Comparison of ENCODE assay signal across 17 cellular contexts in the genomic region with DNA sequence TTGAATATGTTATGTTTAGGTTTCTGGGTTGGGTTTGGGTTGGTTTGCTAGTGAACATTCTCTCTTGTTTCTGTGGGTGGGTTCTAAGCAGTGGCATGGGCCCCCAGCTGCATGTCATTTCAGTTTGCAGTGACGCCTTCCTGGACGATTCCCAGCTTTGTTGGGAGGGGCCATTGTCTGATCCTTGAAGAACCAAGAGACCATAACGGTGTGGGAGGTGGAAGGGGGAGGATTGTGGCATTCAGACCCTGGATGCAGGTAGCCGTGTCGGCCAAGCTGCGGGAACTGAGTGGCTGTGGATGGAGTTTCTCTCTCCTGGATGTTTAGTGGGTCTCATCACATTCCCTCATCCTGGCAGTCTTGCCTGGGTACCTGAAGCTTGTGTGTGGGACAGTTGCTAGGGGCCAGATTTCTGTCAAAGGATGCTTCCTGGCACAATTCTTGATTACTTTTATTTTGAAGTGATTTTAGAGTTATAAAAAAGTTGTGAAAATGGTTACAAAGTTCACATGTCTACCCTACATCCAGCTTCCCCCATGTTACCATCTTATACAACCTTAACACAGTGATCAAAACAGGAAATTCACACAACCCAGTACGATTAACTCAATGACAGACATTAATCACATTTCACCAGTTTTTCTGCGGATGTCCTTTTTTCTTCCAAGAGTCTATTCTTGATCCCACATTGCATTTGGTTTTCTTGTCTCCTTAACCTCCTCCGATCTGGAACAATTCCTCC.
DNase-seq lines count a peak whose midpoint lies in the region; ATAC-seq and TF ChIP-seq lines count a peak whose summit lies in the region.
"Had no signal": no experiment of that assay in that cellular context is flagged by ENCODE, and none has a peak within 500 bp of the region (broad histone marks: within the 10 kb centered on the region; RNA-seq: fewer than 3 reads in every experiment).

No MANE protein-coding gene starts in this region.

- H3K4me1 ChIP-seq in Caco-2, result no peaks in the 10 kb centered on the region; the same call in 1 of the 2 replicates
- H3K4me1 ChIP-seq in mesenchymal stem cell (ENCODE audit: control insufficient read depth, insufficient read depth, low read depth, low read length), result peaks cover 31% of the 10 kb centered on the region

- H3K18ac ChIP-seq in mesenchymal stem cell (ENCODE audit: low read depth in 1 of 2, low read length in 2 of 2), result no peak overlapping the region

- ATAC-seq in CD4-positive, alpha-beta T cell (ENCODE audit: poor library complexity), result no peak
- ATAC-seq in HG02642 (IDR thresholded peaks at IDR 0.05; ENCODE audit: poor library complexity, unreplicated experiment), result no peak
- ATAC-seq: K562 had no signal

- intact Hi-C loops in Caco-2 (cut with micrococcal nuclease; ENCODE audit: unreplicated experiment), result no loop called here
- intact Hi-C loops in CD4-positive, alpha-beta T cell (cut with DNase I, micrococcal nuclease), result no loop called here

- no peaks in the 10 kb centered on the region for H3K9me3 ChIP-seq in Caco-2
- H3K9me3 ChIP-seq in mesenchymal stem cell (ENCODE audit: control insufficient read depth, low read length), result peaks cover 6% of the 10 kb centered on the region
- H3K9me3 ChIP-seq in CD4-positive, alpha-beta T cell (ENCODE audit: control insufficient read depth, low read length), result no peaks in the 10 kb centered on the region

- H3K27me3 ChIP-seq in Caco-2 (replicated peaks; ENCODE audit: control insufficient read depth, insufficient read depth, low read length), result no peaks in the 10 kb centered on the region
- no peaks in the 10 kb centered on the region for H3K27me3 ChIP-seq in mesenchymal stem cell (ENCODE audit: control insufficient read depth in 1 of 2, insufficient read depth in 1 of 2, low read length in 2 of 2)
- H3K27me3 ChIP-seq in CD4-positive, alpha-beta T cell (ENCODE audit: control insufficient read depth, insufficient read depth, low read length), result no peaks in the 10 kb centered on the region

- H2BK12ac ChIP-seq in mesenchymal stem cell (ENCODE audit: low read length in 2 of 2), result no peak overlapping the region

- no peak overlapping the region for H3K14ac ChIP-seq in mesenchymal stem cell (ENCODE audit: low read length in 2 of 2)

- H3K36me3 ChIP-seq in Caco-2 (ENCODE audit: control insufficient read depth, insufficient read depth, low read length) (peaks cover 2% of the 10 kb centered on the region; the same call in 1 of the 2 replicates), mesenchymal stem cell (ENCODE audit: control insufficient read depth in 1 of 2, insufficient read depth in 2 of 2, low read depth in 1 of 2, low read length in 2 of 2) (peaks cover 11 to 12% of the 10 kb centered on the region in 2 experiments)

- H3K4me2 ChIP-seq in mesenchymal stem cell (ENCODE audit: low read length, poor library complexity, severe bottlenecking), result no peak overlapping the region
- H3K4me2 ChIP-seq: PC-9 had no signal

- H3K9me3 Mint-ChIP-seq in Caco-2 (ENCODE audit: unreplicated experiment) (peaks cover 9% of the 10 kb centered on the region), IgD-negative memory B cell (peaks cover 0 to 6% (median 2%) of the 10 kb centered on the region in 3 donors), chondrocyte (ENCODE audit: low read depth) (peaks cover 9% of the 10 kb centered on the region)
- no peaks in the 10 kb centered on the region for H3K9me3 Mint-ChIP-seq in CD4-positive, alpha-beta T cell
- H3K9me3 Mint-ChIP-seq: CD4-positive, alpha-beta memory T cell had no signal

- H3K4me3 Mint-ChIP-seq in Caco-2 (ENCODE audit: unreplicated experiment), result no peak overlapping the region
- H3K4me3 Mint-ChIP-seq in IgD-negative memory B cell, result no peak overlapping the region
- no peak overlapping the region for H3K4me3 Mint-ChIP-seq in chondrocyte (ENCODE audit: unreplicated experiment)
- H3K4me3 Mint-ChIP-seq in CD4-positive, alpha-beta T cell, result no peak overlapping the region
- H3K4me3 Mint-ChIP-seq: CD4-positive, alpha-beta memory T cell had no signal

- H2AFZ ChIP-seq in mesenchymal stem cell (ENCODE audit: low read depth, low read length), result no peak overlapping the region
- H2AFZ ChIP-seq: PC-9 had no signal

- H2BK5ac ChIP-seq in mesenchymal stem cell (ENCODE audit: low read depth, low read length, poor library complexity, severe bottlenecking), result no peak overlapping the region

- H3K27me3 Mint-ChIP-seq in Caco-2 (ENCODE audit: insufficient read depth, unreplicated experiment) (no peaks in the 10 kb centered on the region), IgD-negative memory B cell (no peaks in the 10 kb centered on the region), chondrocyte (ENCODE audit: low read depth) (no peaks in the 10 kb centered on the region)
- no peaks in the 10 kb centered on the region for H3K27me3 Mint-ChIP-seq in CD4-positive, alpha-beta T cell
- H3K27me3 Mint-ChIP-seq: CD4-positive, alpha-beta memory T cell had no signal

- H3K27ac ChIP-seq in mesenchymal stem cell (ENCODE audit: low read length, poor library complexity, severe bottlenecking), result peak overlapping the region; percentile 99
- H3K27ac ChIP-seq in CD4-positive, alpha-beta T cell (ENCODE audit: low read depth, low read length), result no peak overlapping the region
- H3K27ac ChIP-seq: PC-9 had no signal

- H3K4me3 ChIP-seq in Caco-2 (ENCODE audit: low read depth, low read length) (no peak overlapping the region), mesenchymal stem cell (ENCODE audit: insufficient read depth in 1 of 2, low read depth in 1 of 2, low read length in 2 of 2) (no peak overlapping the region)
- H3K4me3 ChIP-seq: K562, PC-9 had no signal

- no peak overlapping the region for H4K8ac ChIP-seq in mesenchymal stem cell (ENCODE audit: low read length)

- POLR2A ChIA-PET in Caco-2 (lab: Charles Lee), result no interaction called here
- POLR2A ChIA-PET in CD4-positive, alpha-beta T cell (lab: Charles Lee), result no interaction called here

- TSS peak; percentile 14 for BruUV-seq in Caco-2 (replicated peaks; lab: Mats Ljungman, UMichigan)

- H3K4me1 Mint-ChIP-seq in Caco-2 (ENCODE audit: low read depth, unreplicated experiment), result peaks cover 15% of the 10 kb centered on the region
- H3K4me1 Mint-ChIP-seq in IgD-negative memory B cell, result peaks cover 45 to 51% (median 49%) of the 10 kb centered on the region in 3 donors
- H3K4me1 Mint-ChIP-seq in chondrocyte (ENCODE audit: low read depth), result peaks cover 70% of the 10 kb centered on the region
- no peaks in the 10 kb centered on the region for H3K4me1 Mint-ChIP-seq in CD4-positive, alpha-beta T cell (ENCODE audit: low read depth)

- CTCF ChIA-PET in Caco-2 (lab: Charles Lee), result no interaction called here
- CTCF ChIA-PET in CD4-positive, alpha-beta T cell (lab: Charles Lee), result no interaction called here

- no peak overlapping the region for H4K91ac ChIP-seq in mesenchymal stem cell (ENCODE audit: low read length)

- no peak overlapping the region for H2BK15ac ChIP-seq in mesenchymal stem cell (ENCODE audit: low read depth, poor library complexity, severe bottlenecking)

- H3K23ac ChIP-seq in mesenchymal stem cell (ENCODE audit: low read length in 2 of 2), result no peak overlapping the region

- no peak overlapping the region for H3K4ac ChIP-seq in mesenchymal stem cell (ENCODE audit: low read depth in 1 of 2, low read length in 2 of 2)

- WGBS in mesenchymal stem cell, result 91% methylated on average over 9 of the region's 9 CpGs

- no peak overlapping the region for H3K27ac Mint-ChIP-seq in Caco-2 (ENCODE audit: unreplicated experiment)
- H3K27ac Mint-ChIP-seq in IgD-negative memory B cell, result peak overlapping the region; percentile 73 to 98 (median 86)
- H3K27ac Mint-ChIP-seq in chondrocyte (ENCODE audit: unreplicated experiment), result peak overlapping the region; percentile 88
- no peak overlapping the region for H3K27ac Mint-ChIP-seq in CD4-positive, alpha-beta T cell

- TF ChIP-seq CTCF in Caco-2 (IDR thresholded peaks at IDR 0.05; ENCODE audit: insufficient read depth in 1 of 2, low read depth in 1 of 2, low read length in 1 of 2, severe bottlenecking in 1 of 2, unreplicated experiment in 1 of 2) (no peak), chondrocyte (IDR thresholded peaks at IDR 0.05) (no peak)
- TF ChIP-seq CTCF in CD4-positive, alpha-beta T cell (IDR thresholded peaks at IDR 0.05), result no peak

- no peak overlapping the region for H3K9ac ChIP-seq in mesenchymal stem cell (ENCODE audit: low read length)

- no peak for DNase-seq in Caco-2
- no peak for DNase-seq in chondrocyte (ENCODE audit: low spot score)
- DNase-seq in mesenchymal stem cell, result no peak
- no peak for DNase-seq in CD4-positive, alpha-beta T cell
- DNase-seq in NCI-H1048 (lab: John Stamatoyannopoulos, UW), result no peak
- no peak for DNase-seq in T-helper 1 cell
- DNase-seq: CD4-positive, alpha-beta memory T cell; DMS 273 treated with DMSO at 0.1 percent for 48 hours; HCEC 1CT; NCI-H146; NCI-H2081 treated with DMSO at 0.1 percent for 48 hours; NCI-H2227 treated with DMSO at 0.1 percent for 48 hours; NCI-H526; PC-9 had no signal

- H2BK120ac ChIP-seq in mesenchymal stem cell (ENCODE audit: low read depth, low read length), result no peak overlapping the region

- H2AK5ac ChIP-seq in mesenchymal stem cell (ENCODE audit: low read length, severe bottlenecking), result peak overlapping the region; percentile 96

- H3K36me3 Mint-ChIP-seq in Caco-2 (ENCODE audit: insufficient read depth, unreplicated experiment), result peaks cover 70% of the 10 kb centered on the region
- H3K36me3 Mint-ChIP-seq in IgD-negative memory B cell, result peaks cover 13% of the 10 kb centered on the region
- peaks cover 4% of the 10 kb centered on the region for H3K36me3 Mint-ChIP-seq in chondrocyte (ENCODE audit: low read depth)
- H3K36me3 Mint-ChIP-seq in CD4-positive, alpha-beta T cell (ENCODE audit: low read depth), result peaks cover 27% of the 10 kb centered on the region

- H3K79me1 ChIP-seq in mesenchymal stem cell (replicated peaks; ENCODE audit: low read length, poor library complexity, severe bottlenecking), result peaks cover 21% of the 10 kb centered on the region

Comparison
In these comparisons a context has a peak if more than half of its experiments do, and no peak if none do; other contexts are left out.
1. H3K27ac Mint-ChIP-seq: peak in IgD-negative memory B cell (3 of 3) and chondrocyte (single experiment); none in Caco-2 (single experiment) and CD4-positive, alpha-beta T cell (single experiment).